In genomic region chr19:52231154-52231565, GRCh38 we compare ENCODE assay signal across 14 cellular contexts. TPM values are rescaled to one million over a fixed set of nuclear protein-coding genes. Genes with fewer than 3 reads are reported as not detected.
DNase-seq lines count a peak whose midpoint lies in the region; ATAC-seq and TF ChIP-seq lines count a peak whose summit lies in the region.
"Had no signal": no experiment of that assay in that cellular context is flagged by ENCODE, and none has a peak within 500 bp of the region (broad histone marks: within the 10 kb centered on the region; RNA-seq: fewer than 3 reads in every experiment).

No MANE protein-coding gene starts in this region.

- POLR2A ChIA-PET in activated CD4-positive, alpha-beta memory T cell treated with anti-CD3 and anti-CD28 coated beads for 36 hours (lab: Charles Lee): no interaction called here
- POLR2A ChIA-PET in activated CD4-positive, alpha-beta memory T cell treated with anti-CD3 and anti-CD28 coated beads, Interleukin-2, amount 10 ng/mL, durations not matched to agents 7 days and 5 days (lab: Charles Lee): no interaction called here

- intact Hi-C loops in activated CD4-positive, alpha-beta memory T cell treated with anti-CD3 and anti-CD28 coated beads for 36 hours (cut with micrococcal nuclease): no loop called here

- in situ Hi-C loops in GM13976 (cut with MboI; ENCODE audit: low sequenced_read_pairs, unreplicated experiment): no loop called here

- peak overlapping the region; percentile 78 for H3K27ac Mint-ChIP-seq in activated CD4-positive, alpha-beta memory T cell treated with anti-CD3 and anti-CD28 coated beads for 36 hours
- H3K27ac Mint-ChIP-seq in activated CD4-positive, alpha-beta memory T cell treated with anti-CD3 and anti-CD28 coated beads, Interleukin-2, amount 10 ng/mL, durations not matched to agents 7 days and 5 days: no peak overlapping the region
- peak overlapping the region; percentile 23 for H3K27ac Mint-ChIP-seq in progenitor cell of endocrine pancreas

- TF ChIP-seq CTCF in progenitor cell of endocrine pancreas (IDR thresholded peaks at IDR 0.05; ENCODE audit: unreplicated experiment): no peak
- TF ChIP-seq CTCF in GM13976 (IDR thresholded peaks at IDR 0.05; ENCODE audit: borderline replicate concordance, control extremely low read depth, extremely low read depth, insufficient read depth, missing control alignments): no peak

- H3K27me3 Mint-ChIP-seq in activated CD4-positive, alpha-beta memory T cell treated with anti-CD3 and anti-CD28 coated beads for 36 hours: no peaks in the 10 kb centered on the region
- no peaks in the 10 kb centered on the region for H3K27me3 Mint-ChIP-seq in activated CD4-positive, alpha-beta memory T cell treated with anti-CD3 and anti-CD28 coated beads, Interleukin-2, amount 10 ng/mL, durations not matched to agents 7 days and 5 days
- H3K27me3 Mint-ChIP-seq in progenitor cell of endocrine pancreas: no peaks in the 10 kb centered on the region
- H3K27me3 Mint-ChIP-seq: stimulated activated naive CD8-positive, alpha-beta T cell treated with anti-CD3 and anti-CD28 coated beads, Interleukin-15, amount 100 ng/mL, for 72 hours had no signal

- no peak for DNase-seq in activated CD4-positive, alpha-beta memory T cell treated with anti-CD3 and anti-CD28 coated beads for 36 hours
- no peak for DNase-seq in activated CD4-positive, alpha-beta memory T cell treated with anti-CD3 and anti-CD28 coated beads, Interleukin-2, amount 10 ng/mL, durations not matched to agents 7 days and 5 days
- peak; percentile 28 for DNase-seq in RPMI7951 (ENCODE audit: low read depth)
- DNase-seq in progenitor cell of endocrine pancreas (ENCODE audit: low spot score, unreplicated experiment): no peak
- DNase-seq in NCI-H146 treated with DMSO at 0.1 percent for 48 hours (lab: John Stamatoyannopoulos, UW; ENCODE audit: unreplicated experiment): no peak
- DNase-seq in GM13976 (ENCODE audit: low spot score): no peak
- DNase-seq: activated naive CD4-positive, alpha-beta T cell; cerebellar nuclear complex; NCI-H2081; Right ventricle myocardium superior; stimulated activated naive CD8-positive, alpha-beta T cell treated with anti-CD3 and anti-CD28 coated beads, Interleukin-15, amount 100 ng/mL, for 72 hours; T-helper 9 cell had no signal

- peaks cover 35% of the 10 kb centered on the region for H3K4me1 Mint-ChIP-seq in activated CD4-positive, alpha-beta memory T cell treated with anti-CD3 and anti-CD28 coated beads for 36 hours (ENCODE audit: low read depth)
- H3K4me1 Mint-ChIP-seq in activated CD4-positive, alpha-beta memory T cell treated with anti-CD3 and anti-CD28 coated beads, Interleukin-2, amount 10 ng/mL, durations not matched to agents 7 days and 5 days: peaks cover 11% of the 10 kb centered on the region
- H3K4me1 Mint-ChIP-seq in progenitor cell of endocrine pancreas (ENCODE audit: low read depth): peaks cover 5% of the 10 kb centered on the region

- CTCF ChIA-PET in activated CD4-positive, alpha-beta memory T cell treated with anti-CD3 and anti-CD28 coated beads for 36 hours (lab: Charles Lee): no interaction called here
- CTCF ChIA-PET in activated CD4-positive, alpha-beta memory T cell treated with anti-CD3 and anti-CD28 coated beads, Interleukin-2, amount 10 ng/mL, durations not matched to agents 7 days and 5 days (lab: Charles Lee): no interaction called here

- ATAC-seq in esophagus mucosa (peak; percentile 19), HG03565 (IDR thresholded peaks at IDR 0.05; ENCODE audit: unreplicated experiment) (no peak)
- ATAC-seq: stimulated activated naive CD8-positive, alpha-beta T cell treated with anti-CD3 and anti-CD28 coated beads, Interleukin-15, amount 100 ng/mL, for 72 hours had no signal

- H3K9me3 Mint-ChIP-seq in activated CD4-positive, alpha-beta memory T cell treated with anti-CD3 and anti-CD28 coated beads for 36 hours: no peaks in the 10 kb centered on the region
- H3K9me3 Mint-ChIP-seq in activated CD4-positive, alpha-beta memory T cell treated with anti-CD3 and anti-CD28 coated beads, Interleukin-2, amount 10 ng/mL, durations not matched to agents 7 days and 5 days: peaks cover 7% of the 10 kb centered on the region
- H3K9me3 Mint-ChIP-seq in progenitor cell of endocrine pancreas (ENCODE audit: low read depth): no peaks in the 10 kb centered on the region
- H3K9me3 Mint-ChIP-seq: stimulated activated naive CD8-positive, alpha-beta T cell treated with anti-CD3 and anti-CD28 coated beads, Interleukin-15, amount 100 ng/mL, for 72 hours had no signal

- H3K36me3 Mint-ChIP-seq in activated CD4-positive, alpha-beta memory T cell treated with anti-CD3 and anti-CD28 coated beads for 36 hours: peaks cover 25% of the 10 kb centered on the region
- H3K36me3 Mint-ChIP-seq in activated CD4-positive, alpha-beta memory T cell treated with anti-CD3 and anti-CD28 coated beads, Interleukin-2, amount 10 ng/mL, durations not matched to agents 7 days and 5 days (ENCODE audit: low read depth): peaks cover 51% of the 10 kb centered on the region
- peaks cover 17% of the 10 kb centered on the region for H3K36me3 Mint-ChIP-seq in progenitor cell of endocrine pancreas (ENCODE audit: insufficient read depth)

- H3K4me3 Mint-ChIP-seq in activated CD4-positive, alpha-beta memory T cell treated with anti-CD3 and anti-CD28 coated beads for 36 hours: no peak overlapping the region
- no peak overlapping the region for H3K4me3 Mint-ChIP-seq in activated CD4-positive, alpha-beta memory T cell treated with anti-CD3 and anti-CD28 coated beads, Interleukin-2, amount 10 ng/mL, durations not matched to agents 7 days and 5 days
- H3K4me3 Mint-ChIP-seq in progenitor cell of endocrine pancreas (ENCODE audit: low read depth): no peak overlapping the region
- H3K4me3 Mint-ChIP-seq: stimulated activated naive CD8-positive, alpha-beta T cell treated with anti-CD3 and anti-CD28 coated beads, Interleukin-15, amount 100 ng/mL, for 72 hours had no signal

RNA-seq across cellular contexts. Expression of gene ZNF766, which starts 38.2 kb away (rescaled TPM):
- total RNA-seq in activated CD4-positive, alpha-beta memory T cell treated with anti-CD3 and anti-CD28 coated beads for 36 hours: 10 to 100 TPM; 21.6 to 23.2 TPM
- total RNA-seq in activated CD4-positive, alpha-beta memory T cell treated with anti-CD3 and anti-CD28 coated beads, Interleukin-2, amount 10 ng/mL, durations not matched to agents 7 days and 5 days: 10 to 100 TPM; 23.3 to 24.1 TPM
- total RNA-seq in RPMI7951 (2014; rRNA removed; shearing (Covaris generic)): 11.7 and 13.8 TPM in 2 replicates
- 6.4 TPM for total RNA-seq in esophagus mucosa
- 27.1 and 29.4 TPM in 2 replicates for total RNA-seq in progenitor cell of endocrine pancreas

RNA-seq across cellular contexts. Expression of gene PPP2R1A, which starts 41.3 kb away (rescaled TPM):
- total RNA-seq in activated CD4-positive, alpha-beta memory T cell treated with anti-CD3 and anti-CD28 coated beads for 36 hours: 100 to 1,000 TPM; 224 to 229 TPM
- total RNA-seq in activated CD4-positive, alpha-beta memory T cell treated with anti-CD3 and anti-CD28 coated beads, Interleukin-2, amount 10 ng/mL, durations not matched to agents 7 days and 5 days: 100 to 1,000 TPM; 203 to 209 TPM
- total RNA-seq in RPMI7951 (2014; rRNA removed; shearing (Covaris generic)): 137 and 233 TPM in 2 replicates
- total RNA-seq in esophagus mucosa: 168 TPM
- total RNA-seq in progenitor cell of endocrine pancreas: 299 and 307 TPM in 2 replicates

RNA-seq across cellular contexts. Expression of gene ZNF836, which starts 59.7 kb away (rescaled TPM):
- total RNA-seq in activated CD4-positive, alpha-beta memory T cell treated with anti-CD3 and anti-CD28 coated beads for 36 hours: 10 to 100 TPM in 1 of 2 experiments, 1 to 10 TPM in 1; 8.2 to 12.8 TPM
- total RNA-seq in activated CD4-positive, alpha-beta memory T cell treated with anti-CD3 and anti-CD28 coated beads, Interleukin-2, amount 10 ng/mL, durations not matched to agents 7 days and 5 days: 10 to 100 TPM; 17.3 to 18.0 TPM
- total RNA-seq in RPMI7951 (2014; rRNA removed; shearing (Covaris generic)): 5.9 and 7.7 TPM in 2 replicates
- total RNA-seq in esophagus mucosa: 7.9 TPM
- 30.2 and 32.6 TPM in 2 replicates for total RNA-seq in progenitor cell of endocrine pancreas
